12 cellular contexts compared by ENCODE assay signal in genomic region chr5:78727786-78728761, GRCh38.
DNase-seq lines count a peak whose midpoint lies in the region; ATAC-seq, FAIRE-seq and TF ChIP-seq lines count a peak whose summit lies in the region.
"Had no signal": no experiment of that assay in that cellular context is flagged by ENCODE, and none has a peak within 500 bp of the region (broad histone marks: within the 10 kb centered on the region; RNA-seq: fewer than 3 reads in every experiment).

No MANE protein-coding gene starts in this region.

- POLR2A ChIA-PET in H1 (lab: Charles Lee; ENCODE audit: partially characterized antibody): no interaction called here
- POLR2A ChIA-PET in activated CD4-positive, alpha-beta T cell treated with anti-CD3 and anti-CD28 coated beads for 36 hours (lab: Charles Lee): interaction anchor here (0.7 kb wide), 1 partner anchor 43 kb away, joined by 4 read pairs; no protein-coding TSS in a partner anchor

- peak; percentile 77 for ATAC-seq in GM21367 (IDR thresholded peaks at IDR 0.05; ENCODE audit: unreplicated experiment)
- ATAC-seq in HG03175 (IDR thresholded peaks at IDR 0.05; ENCODE audit: unreplicated experiment): peak; percentile 88
- no peak for ATAC-seq in activated CD4-positive, alpha-beta T cell treated with anti-CD3 and anti-CD28 coated beads for 36 hours
- ATAC-seq: heart left ventricle had no signal

- CTCF ChIA-PET in H1 (lab: Charles Lee; ENCODE audit: partially characterized antibody): interaction anchor here (0.8 to 1.4 kb wide), 2 partner anchors 11 to 158 kb away, joined by 3 read pairs; no protein-coding TSS in a partner anchor
- CTCF ChIA-PET in activated naive CD4-positive, alpha-beta T cell treated with anti-CD3 and anti-CD28 coated beads for 36 hours (lab: Charles Lee): no interaction called here
- CTCF ChIA-PET in activated CD4-positive, alpha-beta T cell treated with anti-CD3 and anti-CD28 coated beads for 36 hours (lab: Charles Lee): no interaction called here

- H3K79me1 ChIP-seq in H1 (ENCODE audit: low read depth, low read length): no peaks in the 10 kb centered on the region

- H3K4me3 ChIP-seq in H1 (ENCODE audit: extremely low read depth in 1 of 4, insufficient read depth in 2 of 4, low read depth in 3 of 4, low read length in 4 of 4): no peak overlapping the region
- H3K4me3 ChIP-seq: heart left ventricle, suprapubic skin had no signal

- H3K27me3 ChIP-seq in H1 (replicated peaks in 1 of 4; ENCODE audit: control insufficient read depth in 3 of 4, extremely low read depth in 1 of 4, insufficient read depth in 3 of 4, low read length in 3 of 4): no peaks in the 10 kb centered on the region
- H3K27me3 ChIP-seq: heart left ventricle, suprapubic skin had no signal

- no peak overlapping the region for H3K9ac ChIP-seq in H1 (replicated peaks in 1 of 4; ENCODE audit: extremely low read depth in 1 of 4, low read depth in 3 of 4, low read length in 3 of 4)
- H3K9ac ChIP-seq: parathyroid adenoma had no signal

- no peak overlapping the region for H4K8ac ChIP-seq in H1 (ENCODE audit: extremely low read depth, insufficient read depth, low read length)

- H3K4me1 ChIP-seq in H1 (replicated peaks in 1 of 4; ENCODE audit: control insufficient read depth in 3 of 4, insufficient read depth in 4 of 4, low read length in 3 of 4): peaks cover 0 to 8% (median 5%) of the 10 kb centered on the region in 4 experiments; a peak in 4 of 7 replicates
- H3K4me1 ChIP-seq: heart left ventricle, parathyroid adenoma, suprapubic skin had no signal

- H3K27ac Mint-ChIP-seq in activated naive CD4-positive, alpha-beta T cell treated with anti-CD3 and anti-CD28 coated beads for 36 hours: no peak overlapping the region
- H3K27ac Mint-ChIP-seq in activated CD4-positive, alpha-beta T cell treated with anti-CD3 and anti-CD28 coated beads for 36 hours: no peak overlapping the region

- H2BK120ac ChIP-seq in H1 (replicated peaks; ENCODE audit: low read depth, low read length): peak overlapping the region; percentile 79

- no peak overlapping the region for H3K4me2 ChIP-seq in H1 (ENCODE audit: insufficient read depth in 1 of 2, low read depth in 2 of 2, low read length in 2 of 2)

- H3K4me3 Mint-ChIP-seq in activated naive CD4-positive, alpha-beta T cell treated with anti-CD3 and anti-CD28 coated beads for 36 hours: no peak overlapping the region
- no peak overlapping the region for H3K4me3 Mint-ChIP-seq in activated CD4-positive, alpha-beta T cell treated with anti-CD3 and anti-CD28 coated beads for 36 hours

- H3K4me1 Mint-ChIP-seq in activated naive CD4-positive, alpha-beta T cell treated with anti-CD3 and anti-CD28 coated beads for 36 hours (ENCODE audit: low read depth): no peaks in the 10 kb centered on the region
- no peaks in the 10 kb centered on the region for H3K4me1 Mint-ChIP-seq in activated CD4-positive, alpha-beta T cell treated with anti-CD3 and anti-CD28 coated beads for 36 hours

- H3K56ac ChIP-seq in H1 (replicated peaks; ENCODE audit: insufficient read length, low read depth, low read length): no peak overlapping the region

- no peak overlapping the region for H3K4ac ChIP-seq in H1 (replicated peaks; ENCODE audit: insufficient read length, low read depth, low read length)

- H3K14ac ChIP-seq in H1 (ENCODE audit: insufficient read length): no peak overlapping the region

- H3K36me3 Mint-ChIP-seq in activated naive CD4-positive, alpha-beta T cell treated with anti-CD3 and anti-CD28 coated beads for 36 hours (ENCODE audit: low read depth): no peaks in the 10 kb centered on the region
- no peaks in the 10 kb centered on the region for H3K36me3 Mint-ChIP-seq in activated CD4-positive, alpha-beta T cell treated with anti-CD3 and anti-CD28 coated beads for 36 hours (ENCODE audit: low read depth)

- H3K27ac ChIP-seq in H1 (ENCODE audit: low read depth, low read length): no peak overlapping the region
- H3K27ac ChIP-seq: C4-2B, heart left ventricle, parathyroid adenoma, suprapubic skin had no signal

- TF ChIP-seq POLR2A in GM12891 (IDR thresholded peaks at IDR 0.05; ENCODE audit: low read depth, low read length): peak; percentile 51; the same call in 1 of the 2 replicates
- no peak for TF ChIP-seq POLR2A in H1 (IDR thresholded peaks at IDR 0.05; ENCODE audit: control extremely low read depth in 1 of 2, low read depth in 2 of 2, low read length in 2 of 2)

- no peak overlapping the region for H3K23ac ChIP-seq in H1 (ENCODE audit: insufficient read length)

- no peak overlapping the region for H2BK20ac ChIP-seq in H1 (ENCODE audit: low read length)

- FAIRE-seq in GM12891 (lab: Jason Lieb, UNC) (peak; percentile 99), H1 (lab: Jason Lieb, UNC) (no peak)

- H3K27me3 Mint-ChIP-seq in activated naive CD4-positive, alpha-beta T cell treated with anti-CD3 and anti-CD28 coated beads for 36 hours (ENCODE audit: low read depth): peaks cover 4% of the 10 kb centered on the region
- no peaks in the 10 kb centered on the region for H3K27me3 Mint-ChIP-seq in activated CD4-positive, alpha-beta T cell treated with anti-CD3 and anti-CD28 coated beads for 36 hours

- no peaks in the 10 kb centered on the region for H3K9me3 ChIP-seq in H1 (ENCODE audit: insufficient read depth in 2 of 2, low read depth in 1 of 2, low read length in 1 of 2)
- H3K9me3 ChIP-seq: suprapubic skin had no signal

- H4K5ac ChIP-seq in H1 (ENCODE audit: insufficient read length, low read depth, low read length): no peak overlapping the region

- H2BK15ac ChIP-seq in H1 (ENCODE audit: low read length): no peak overlapping the region

- H3K23me2 ChIP-seq in H1 (ENCODE audit: low read depth, low read length): no peaks in the 10 kb centered on the region

- H3K9me3 Mint-ChIP-seq in activated naive CD4-positive, alpha-beta T cell treated with anti-CD3 and anti-CD28 coated beads for 36 hours: peaks cover 3% of the 10 kb centered on the region
- H3K9me3 Mint-ChIP-seq in activated CD4-positive, alpha-beta T cell treated with anti-CD3 and anti-CD28 coated beads for 36 hours (ENCODE audit: low read depth): peaks cover 3% of the 10 kb centered on the region

- intact Hi-C loops in activated naive CD4-positive, alpha-beta T cell treated with anti-CD3 and anti-CD28 coated beads for 36 hours (cut with micrococcal nuclease): no loop called here
- intact Hi-C loops in activated CD4-positive, alpha-beta T cell treated with anti-CD3 and anti-CD28 coated beads for 36 hours (cut with DNase I, micrococcal nuclease): no loop called here

- no peak for TF ChIP-seq RAD21 in H1 (IDR thresholded peaks at IDR 0.05 in 1 of 2, conservative IDR thresholded peaks at IDR 0.05 in 1 of 2; ENCODE audit: low read depth in 2 of 2, low read length in 2 of 2)

- no peak for TF ChIP-seq CTCF in H1 (IDR thresholded peaks at IDR 0.05; ENCODE audit: control extremely low read depth in 1 of 3, insufficient read depth in 1 of 3, low read depth in 1 of 3, low read length in 3 of 3)

- TF ChIP-seq EP300 in H1 (IDR thresholded peaks at IDR 0.05; ENCODE audit: borderline replicate concordance in 1 of 2, low read depth in 2 of 2, low read length in 2 of 2): no peak

- DNase-seq in GM12891 (ENCODE audit: insufficient read length, low spot score) (peak; percentile 25), H1 (ENCODE audit: low read depth in 1 of 2, low spot score in 2 of 2) (no peak), iPS-NIHi11 (ENCODE audit: low spot score) (no peak)
- no peak for DNase-seq in central memory CD4-positive, alpha-beta T cell
- DNase-seq in activated naive CD4-positive, alpha-beta T cell treated with anti-CD3 and anti-CD28 coated beads for 36 hours: no peak
- DNase-seq in activated CD4-positive, alpha-beta T cell treated with anti-CD3 and anti-CD28 coated beads for 36 hours: no peak
- DNase-seq: heart left ventricle had no signal

- H3K79me2 ChIP-seq in H1 (ENCODE audit: control insufficient read depth in 1 of 2, insufficient read depth in 2 of 2, low read length in 2 of 2): no peaks in the 10 kb centered on the region
- H3K79me2 ChIP-seq: parathyroid adenoma had no signal

- no peak overlapping the region; the same call in 1 of the 2 replicates for H2AK5ac ChIP-seq in H1 (ENCODE audit: low read depth, low read length)

- H4K91ac ChIP-seq in H1 (replicated peaks; ENCODE audit: insufficient read length, low read length): peak overlapping the region; percentile 48

- no peak overlapping the region for H2AFZ ChIP-seq in H1 (ENCODE audit: low read length)
- H2AFZ ChIP-seq: parathyroid adenoma had no signal

- no peaks in the 10 kb centered on the region for H3K36me3 ChIP-seq in H1 (ENCODE audit: control insufficient read depth in 2 of 4, insufficient read depth in 4 of 4, low read length in 3 of 4)
- H3K36me3 ChIP-seq: heart left ventricle, suprapubic skin had no signal

- no peaks in the 10 kb centered on the region for H4K20me1 ChIP-seq in H1 (replicated peaks in 1 of 2; ENCODE audit: control insufficient read depth in 1 of 2, insufficient read depth in 2 of 2, low read length in 2 of 2)

- 0 out of 2 replicates have a peak overlapping the region, but pooled peaks have one; percentile 8 for H2BK5ac ChIP-seq in H1 (ENCODE audit: low read depth, low read length)

- H3K18ac ChIP-seq in H1 (ENCODE audit: extremely low read depth, low read length): no peak overlapping the region

- WGBS in H1 (ENCODE audit: extremely low coverage in 1 of 2, insufficient coverage in 1 of 2, insufficient read length in 1 of 2, insufficient replicate concordance in 2 of 2, low coverage in 1 of 2, low lambda C conversion rate in 2 of 2, missing lambda C conversion rate in 1 of 2), 2 experiments: 93% methylated on average over 7 of the region's 7 CpGs; no CpG with 5 or more reads in 1 of the 2 experiments

- H2BK12ac ChIP-seq in H1 (ENCODE audit: low read depth, low read length): no peak overlapping the region; the same call in 1 of the 2 replicates

TF ChIP-seq in GM12891, 5 proteins besides CTCF, POLR2A, EP300 and RAD21:
- TF ChIP-seq POU2F2 (IDR thresholded peaks at IDR 0.05; ENCODE audit: low read depth, low read length): peak; percentile 87
- TF ChIP-seq PAX5 (IDR thresholded peaks at IDR 0.05; ENCODE audit: insufficient read depth, low read length, severe bottlenecking): peak; percentile 78
- peak; percentile 97 for TF ChIP-seq SPI1 (IDR thresholded peaks at IDR 0.05; ENCODE audit: low read depth, low read length)
- no peak; the same call in 1 of the 2 replicates for TF ChIP-seq POLR2AphosphoS5 (IDR thresholded peaks at IDR 0.05; ENCODE audit: low read depth, low read length)

TF ChIP-seq in H1, 55 proteins besides CTCF, POLR2A, EP300 and RAD21 (continues in another document):
- TF ChIP-seq E2F6 (IDR thresholded peaks at IDR 0.05) (no peak), PHF8 (conservative IDR thresholded peaks at IDR 0.05; ENCODE audit: low read depth, low read length) (no peak), KDM4A (IDR thresholded peaks at IDR 0.05; ENCODE audit: low read depth, low read length, severe bottlenecking) (no peak), SIN3A (conservative IDR thresholded peaks at IDR 0.05 in 1 of 2, IDR thresholded peaks at IDR 0.05 in 1 of 2; ENCODE audit: low read depth in 1 of 2, low read length in 2 of 2) (no peak)
